In the genomic region with DNA sequence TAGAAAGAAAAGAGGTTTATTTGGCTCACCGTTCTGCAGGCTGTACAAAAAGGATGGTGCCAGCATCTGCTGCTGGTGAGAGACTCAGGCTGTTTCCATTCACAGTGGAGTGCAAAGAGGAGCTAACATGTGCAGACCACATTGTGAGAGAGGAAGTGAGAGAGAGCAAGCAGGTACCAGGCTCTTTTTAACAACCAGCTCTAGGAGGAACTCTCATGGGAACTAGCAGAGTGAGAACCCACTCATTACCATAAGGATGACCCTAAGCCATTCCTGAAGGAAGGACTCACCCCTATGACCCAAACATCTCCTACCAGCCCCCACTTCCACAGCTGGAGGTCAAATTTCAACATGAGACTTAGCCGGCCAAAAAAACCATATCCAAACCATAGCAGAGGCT, we compare ENCODE assay signal across 20 cellular contexts.
A peak's percentile ranks its signal among the peaks of the same experiment; 100 is the strongest.
DNase-seq lines count a peak whose midpoint lies in the region; ATAC-seq and TF ChIP-seq lines count a peak whose summit lies in the region.
"Had no signal": no experiment of that assay in that cellular context is flagged by ENCODE, and none has a peak within 500 bp of the region (broad histone marks: within the 10 kb centered on the region; RNA-seq: fewer than 3 reads in every experiment).

No MANE protein-coding gene starts in this region.

- H2BK120ac ChIP-seq in mesendoderm (ENCODE audit: low read depth, low read length): no peak overlapping the region

- H4K5ac ChIP-seq in mesendoderm (ENCODE audit: low read length): no peak overlapping the region

- H3K4me1 ChIP-seq in GM23338 (ENCODE audit: insufficient read depth): no peaks in the 10 kb centered on the region
- no peaks in the 10 kb centered on the region for H3K4me1 ChIP-seq in Karpas-422 (ENCODE audit: low read length)
- H3K4me1 ChIP-seq in mesendoderm (ENCODE audit: control insufficient read depth, low read depth, low read length): no peaks in the 10 kb centered on the region
- H3K4me1 ChIP-seq: SJCRH30 had no signal

- H3K4me3 ChIP-seq in GM23338: no peak overlapping the region
- H3K4me3 ChIP-seq in Karpas-422 (ENCODE audit: low read length): no peak overlapping the region
- no peak overlapping the region for H3K4me3 ChIP-seq in SU-DHL-6 (ENCODE audit: insufficient read depth, low read length, poor library complexity, severe bottlenecking)
- no peak overlapping the region for H3K4me3 ChIP-seq in mesendoderm (ENCODE audit: low read length)
- H3K4me3 ChIP-seq: PC-9, SJCRH30 had no signal

- no peaks in the 10 kb centered on the region for H3K27me3 Mint-ChIP-seq in GM23338 (ENCODE audit: insufficient read depth, low read depth, poor library complexity)
- H3K27me3 Mint-ChIP-seq: CD8-positive, alpha-beta memory T cell; T-helper 17 cell had no signal

- no peak overlapping the region for H3K23ac ChIP-seq in mesendoderm (ENCODE audit: low read length)

- H3K27me3 ChIP-seq in GM23338 (ENCODE audit: insufficient read depth) (no peaks in the 10 kb centered on the region), Karpas-422 (ENCODE audit: low read length) (no peaks in the 10 kb centered on the region), SU-DHL-6 (ENCODE audit: low read length) (no peaks in the 10 kb centered on the region), mesendoderm (ENCODE audit: insufficient read depth, low read length, poor library complexity) (no peaks in the 10 kb centered on the region)
- H3K27me3 ChIP-seq: SJCRH30 had no signal

- H3K9me2 ChIP-seq in GM23338 (ENCODE audit: insufficient read depth) (peaks cover 4% of the 10 kb centered on the region; the same call in 1 of the 2 replicates), Karpas-422 (replicated peaks; ENCODE audit: insufficient read depth, low read length) (no peaks in the 10 kb centered on the region), SU-DHL-6 (replicated peaks; ENCODE audit: insufficient read depth, low read length) (no peaks in the 10 kb centered on the region)

- H3K56ac ChIP-seq in mesendoderm (ENCODE audit: low read length): no peak overlapping the region

- peaks cover 22% of the 10 kb centered on the region for H3K9me3 ChIP-seq in Karpas-422 (ENCODE audit: low read length)
- no peaks in the 10 kb centered on the region for H3K9me3 ChIP-seq in SU-DHL-6 (ENCODE audit: insufficient read depth, low read length)
- H3K9me3 ChIP-seq: SJCRH30 had no signal

- H3K4ac ChIP-seq in mesendoderm (ENCODE audit: low read depth, low read length): no peak overlapping the region

- H3K36me3 ChIP-seq in GM23338 (ENCODE audit: insufficient read depth) (no peaks in the 10 kb centered on the region), Karpas-422 (ENCODE audit: insufficient read depth, low read length) (no peaks in the 10 kb centered on the region), SU-DHL-6 (ENCODE audit: low read length) (no peaks in the 10 kb centered on the region), mesendoderm (ENCODE audit: control insufficient read depth, insufficient read depth, low read length) (no peaks in the 10 kb centered on the region)
- H3K36me3 ChIP-seq: SJCRH30 had no signal

- H4K20me1 ChIP-seq in GM23338 (replicated peaks; ENCODE audit: insufficient read depth) (no peaks in the 10 kb centered on the region), Karpas-422 (ENCODE audit: insufficient read depth, low read depth, low read length) (no peaks in the 10 kb centered on the region), SU-DHL-6 (ENCODE audit: low read depth, low read length) (no peaks in the 10 kb centered on the region)

- H2AFZ ChIP-seq in GM23338: peak overlapping the region; percentile 80
- H2AFZ ChIP-seq in Karpas-422 (ENCODE audit: low read length): 0 out of 2 replicates have a peak overlapping the region, but pooled peaks have one; percentile 20
- H2AFZ ChIP-seq in SU-DHL-6 (ENCODE audit: low read depth, low read length, severe bottlenecking): peak overlapping the region; percentile 48
- H2AFZ ChIP-seq: PC-9 had no signal

- TF ChIP-seq CTCF in GM23338 (conservative IDR thresholded peaks at IDR 0.05; ENCODE audit: low read depth in 2 of 2) (no peak), SU-DHL-6 (IDR thresholded peaks at IDR 0.05; ENCODE audit: insufficient read depth, low read length, poor library complexity, severe bottlenecking) (no peak)

- no peaks in the 10 kb centered on the region for H3F3A ChIP-seq in GM23338 (replicated peaks; ENCODE audit: low read depth)
- no peaks in the 10 kb centered on the region for H3F3A ChIP-seq in SU-DHL-6 (ENCODE audit: insufficient read depth)

- no peak overlapping the region for H2BK15ac ChIP-seq in mesendoderm (replicated peaks; ENCODE audit: low read depth)

- H3K36me3 Mint-ChIP-seq in GM23338 (ENCODE audit: low read depth): peaks cover 3% of the 10 kb centered on the region; the same call in 1 of the 3 replicates

- no peak for ATAC-seq in GM23338
- no peak for ATAC-seq in HG03045 (IDR thresholded peaks at IDR 0.05; ENCODE audit: unreplicated experiment)
- ATAC-seq: T-helper 17 cell had no signal

- no CpG with 5 or more reads among the region's 2 CpGs for WGBS in mesendoderm (ENCODE audit: extremely low coverage, insufficient coverage, low lambda C conversion rate)

- H2BK5ac ChIP-seq in mesendoderm (ENCODE audit: low read length): no peak overlapping the region

- no peak overlapping the region for H3K27ac Mint-ChIP-seq in GM23338
- H3K27ac Mint-ChIP-seq: CD8-positive, alpha-beta memory T cell; T-helper 17 cell had no signal

- peaks cover 7% of the 10 kb centered on the region; the same call in 2 of the 3 replicates for H3K9me3 Mint-ChIP-seq in GM23338

- H3K9ac ChIP-seq in Karpas-422 (ENCODE audit: low read length) (no peak overlapping the region), SU-DHL-6 (ENCODE audit: low read length) (no peak overlapping the region), mesendoderm (ENCODE audit: low read length) (no peak overlapping the region)

- peaks cover 8% of the 10 kb centered on the region; the same call in 2 of the 3 replicates for H3K4me1 Mint-ChIP-seq in GM23338
- H3K4me1 Mint-ChIP-seq: CD8-positive, alpha-beta memory T cell; T-helper 17 cell had no signal

- H4K8ac ChIP-seq in mesendoderm (ENCODE audit: low read depth, low read length): no peak overlapping the region

- DNase-seq in GM23338 (ENCODE audit: low spot score) (no peak), Karpas-422 (no peak), mesendoderm (peak; percentile 37), globus pallidus (ENCODE audit: low spot score) (no peak), hippocampal formation (lab: John Stamatoyannopoulos, UW) (no peak)
- DNase-seq: ACHN; C1 segment of cervical spinal cord; CD8-positive, alpha-beta memory T cell; DMS53; EL; NCI-H1436; NCI-H2029; NCI-H345; NCI-H524 treated with DMSO at 0.1 percent for 48 hours; PC-9; SJCRH30; T-helper 17 cell had no signal

- no peaks in the 10 kb centered on the region for H3K79me1 ChIP-seq in mesendoderm (ENCODE audit: low read length)

- no peaks in the 10 kb centered on the region for H3K79me2 ChIP-seq in GM23338 (replicated peaks; ENCODE audit: insufficient read depth)
- no peaks in the 10 kb centered on the region for H3K79me2 ChIP-seq in Karpas-422 (ENCODE audit: low read length)
- no peaks in the 10 kb centered on the region for H3K79me2 ChIP-seq in SU-DHL-6 (ENCODE audit: insufficient read depth, low read length)
- no peaks in the 10 kb centered on the region for H3K79me2 ChIP-seq in mesendoderm (ENCODE audit: control insufficient read depth, insufficient read depth, low read length)

- H3K4me2 ChIP-seq in GM23338 (no peak overlapping the region), Karpas-422 (ENCODE audit: low read depth, low read length, poor library complexity, severe bottlenecking) (no peak overlapping the region), SU-DHL-6 (ENCODE audit: low read depth, low read length, poor library complexity, severe bottlenecking) (no peak overlapping the region), mesendoderm (ENCODE audit: low read length) (no peak overlapping the region)
- H3K4me2 ChIP-seq: PC-9 had no signal

- H3K4me3 Mint-ChIP-seq in GM23338: no peak overlapping the region
- H3K4me3 Mint-ChIP-seq: CD8-positive, alpha-beta memory T cell; T-helper 17 cell had no signal

- no peak overlapping the region for H3K18ac ChIP-seq in mesendoderm (ENCODE audit: low read length)

- no peak overlapping the region for H2AK5ac ChIP-seq in mesendoderm (ENCODE audit: low read length)

- H3K27ac ChIP-seq in GM23338 (ENCODE audit: low read depth) (no peak overlapping the region), Karpas-422 (ENCODE audit: low read length) (no peak overlapping the region), SU-DHL-6 (ENCODE audit: low read depth, low read length) (no peak overlapping the region), mesendoderm (ENCODE audit: low read depth, low read length) (no peak overlapping the region)
- H3K27ac ChIP-seq: PC-9, RWPE1, SJCRH30 had no signal

TF ChIP-seq in GM23338, 12 proteins besides CTCF, POLR2A, EP300 and RAD21:
- TF ChIP-seq STAT1 (IDR thresholded peaks at IDR 0.05; ENCODE audit: unreplicated experiment): no peak
- no peak for TF ChIP-seq POLR2AphosphoS5 (IDR thresholded peaks at IDR 0.05; ENCODE audit: low read depth)
- TF ChIP-seq JUNB (IDR thresholded peaks at IDR 0.05; ENCODE audit: unreplicated experiment): no peak
- TF ChIP-seq, protein P1, sequence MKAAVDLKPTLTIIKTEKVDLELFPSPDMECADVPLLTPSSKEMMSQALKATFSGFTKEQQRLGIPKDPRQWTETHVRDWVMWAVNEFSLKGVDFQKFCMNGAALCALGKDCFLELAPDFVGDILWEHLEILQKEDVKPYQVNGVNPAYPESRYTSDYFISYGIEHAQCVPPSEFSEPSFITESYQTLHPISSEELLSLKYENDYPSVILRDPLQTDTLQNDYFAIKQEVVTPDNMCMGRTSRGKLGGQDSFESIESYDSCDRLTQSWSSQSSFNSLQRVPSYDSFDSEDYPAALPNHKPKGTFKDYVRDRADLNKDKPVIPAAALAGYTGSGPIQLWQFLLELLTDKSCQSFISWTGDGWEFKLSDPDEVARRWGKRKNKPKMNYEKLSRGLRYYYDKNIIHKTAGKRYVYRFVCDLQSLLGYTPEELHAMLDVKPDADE (IDR thresholded peaks at IDR 0.05): no peak
- TF ChIP-seq CREB1 (CRISPR knock-in tag; IDR thresholded peaks at IDR 0.05; ENCODE audit: low read depth): no peak
- TF ChIP-seq ZNF331 (CRISPR knock-in tag; IDR thresholded peaks at IDR 0.05; ENCODE audit: low read depth): no peak
- no peak for TF ChIP-seq ZNF114 (CRISPR knock-in tag; IDR thresholded peaks at IDR 0.05)
- TF ChIP-seq EZH2 (IDR thresholded peaks at IDR 0.05; ENCODE audit: low read depth, unreplicated experiment): no peak
- no peak for TF ChIP-seq NANOG (IDR thresholded peaks at IDR 0.05; ENCODE audit: borderline replicate concordance)
- no peak for TF ChIP-seq EZH2phosphoT487 (IDR thresholded peaks at IDR 0.05; ENCODE audit: unreplicated experiment)

Comparison
In these comparisons a context has a peak if more than half of its experiments do, and no peak if none do; other contexts are left out.
1. H2AFZ ChIP-seq: peak in every context shown above with its lines; median percentile 80 in GM23338; 48 in SU-DHL-6; 20 in Karpas-422.